In genomic region chr4:83535945-83536648, GRCh38 we compare ENCODE assay signal across 8 cellular contexts. TPM values are rescaled to one million over a fixed set of nuclear protein-coding genes. Genes with fewer than 3 reads are reported as not detected.
A peak's percentile ranks its signal among the peaks of the same experiment; 100 is the strongest.
DNase-seq lines count a peak whose midpoint lies in the region; ATAC-seq and TF ChIP-seq lines count a peak whose summit lies in the region.

Gene GPAT3 (plus strand): TSS chr4:83536108. CDS start chr4:83536623, 515 bp downstream.

- H2AFZ ChIP-seq in OCI-LY3 (ENCODE audit: low read depth, low read length): peak within 1 kb of the TSS; percentile 75

- H3K4me3 ChIP-seq in OCI-LY3 (ENCODE audit: low read length) (peak within 1 kb of the TSS; percentile 89), epithelial cell of proximal tubule (ENCODE audit: low read depth, low read length) (peak within 1 kb of the TSS; percentile 90)

- peaks cover 5% of the 10 kb centered on the region for H3K4me1 ChIP-seq in OCI-LY3 (ENCODE audit: low read length)

- no peaks in the 10 kb centered on the region for H3K9me3 Mint-ChIP-seq in activated T-cell treated with anti-CD3 and anti-CD28 coated beads, Interleukin-2, amount 50 U/mL, for 4 hours
- no peaks in the 10 kb centered on the region for H3K9me3 Mint-ChIP-seq in naive B cell
- no peaks in the 10 kb centered on the region for H3K9me3 Mint-ChIP-seq in stimulated activated effector memory CD8-positive, alpha-beta T cell treated with anti-CD3 and anti-CD28 coated beads, Interleukin-12 subunit alpha, Interleukin-12 subunit beta, amount 100 ng/mL, for 72 hours

- no peaks in the 10 kb centered on the region for H3K79me2 ChIP-seq in OCI-LY3 (ENCODE audit: low read length)

- peak within 1 kb of the TSS; percentile 72 for H3K9ac ChIP-seq in OCI-LY3 (ENCODE audit: low read length)

- H3K36me3 ChIP-seq in OCI-LY3 (replicated peaks; ENCODE audit: low read depth, low read length): no peaks in the 10 kb centered on the region

- peak within 1 kb of the TSS in 4 of 6 donors; percentile 19 to 85 (median 74) for H3K27ac Mint-ChIP-seq in naive B cell
- peak within 1 kb of the TSS; percentile 77 for H3K27ac Mint-ChIP-seq in stimulated activated effector memory CD8-positive, alpha-beta T cell treated with anti-CD3 and anti-CD28 coated beads, Interleukin-12 subunit alpha, Interleukin-12 subunit beta, amount 100 ng/mL, for 72 hours

- peak within 1 kb of the TSS; percentile 87 for H3K4me3 Mint-ChIP-seq in activated T-cell treated with anti-CD3 and anti-CD28 coated beads, Interleukin-2, amount 50 U/mL, for 4 hours
- peak within 1 kb of the TSS; percentile 89 to 95 (median 91) for H3K4me3 Mint-ChIP-seq in naive B cell
- peak within 1 kb of the TSS; percentile 94 for H3K4me3 Mint-ChIP-seq in stimulated activated effector memory CD8-positive, alpha-beta T cell treated with anti-CD3 and anti-CD28 coated beads, Interleukin-12 subunit alpha, Interleukin-12 subunit beta, amount 100 ng/mL, for 72 hours

- H3K9me3 ChIP-seq in OCI-LY3 (ENCODE audit: insufficient read depth, low read length): no peaks in the 10 kb centered on the region

- H3K27me3 Mint-ChIP-seq in activated T-cell treated with anti-CD3 and anti-CD28 coated beads, Interleukin-2, amount 50 U/mL, for 4 hours (ENCODE audit: low read depth): peaks cover 20% of the 10 kb centered on the region
- H3K27me3 Mint-ChIP-seq in naive B cell: peaks cover 32 to 51% (median 45%) of the 10 kb centered on the region in 3 donors

- ATAC-seq in GM18873 (IDR thresholded peaks at IDR 0.05; ENCODE audit: low FRiP score, unreplicated experiment): peak; percentile 67
- peak; percentile 57 for ATAC-seq in HG03103 (IDR thresholded peaks at IDR 0.05; ENCODE audit: low read depth, unreplicated experiment)
- ATAC-seq in activated T-cell treated with anti-CD3 and anti-CD28 coated beads, Interleukin-2, amount 50 U/mL, for 4 hours: peak; percentile 89 to 91
- ATAC-seq in naive B cell (ENCODE audit: low read depth in 2 of 2): peak; percentile 83
- peak; percentile 90 for ATAC-seq in stimulated activated effector memory CD8-positive, alpha-beta T cell treated with anti-CD3 and anti-CD28 coated beads, Interleukin-12 subunit alpha, Interleukin-12 subunit beta, amount 100 ng/mL, for 72 hours

- H3K4me2 ChIP-seq in OCI-LY3 (ENCODE audit: low read length): peak within 1 kb of the TSS; percentile 81

- peaks cover 23% of the 10 kb centered on the region for H3K4me1 Mint-ChIP-seq in activated T-cell treated with anti-CD3 and anti-CD28 coated beads, Interleukin-2, amount 50 U/mL, for 4 hours (ENCODE audit: low read depth)
- peaks cover 11 to 21% (median 20%) of the 10 kb centered on the region in 3 donors for H3K4me1 Mint-ChIP-seq in naive B cell
- H3K4me1 Mint-ChIP-seq in stimulated activated effector memory CD8-positive, alpha-beta T cell treated with anti-CD3 and anti-CD28 coated beads, Interleukin-12 subunit alpha, Interleukin-12 subunit beta, amount 100 ng/mL, for 72 hours: peaks cover 22% of the 10 kb centered on the region

- H3K27ac ChIP-seq in OCI-LY3 (ENCODE audit: low read length): no peak within 1 kb of the TSS

- DNase-seq in AG08396 (ENCODE audit: low spot score) (peak; percentile 88), epithelial cell of proximal tubule (ENCODE audit: low read depth) (no peak), naive B cell (peak; percentile 39)
- DNase-seq in activated T-cell treated with anti-CD3 and anti-CD28 coated beads, Interleukin-2, amount 50 U/mL, for 4 hours: peak; percentile 56
- DNase-seq in stimulated activated effector memory CD8-positive, alpha-beta T cell treated with anti-CD3 and anti-CD28 coated beads, Interleukin-12 subunit alpha, Interleukin-12 subunit beta, amount 100 ng/mL, for 72 hours (ENCODE audit: low spot score in 2 of 2): peak; percentile 46 to 79

- no peaks in the 10 kb centered on the region for H3K36me3 Mint-ChIP-seq in activated T-cell treated with anti-CD3 and anti-CD28 coated beads, Interleukin-2, amount 50 U/mL, for 4 hours (ENCODE audit: insufficient read depth)
- H3K36me3 Mint-ChIP-seq in naive B cell: no peaks in the 10 kb centered on the region
- H3K36me3 Mint-ChIP-seq in stimulated activated effector memory CD8-positive, alpha-beta T cell treated with anti-CD3 and anti-CD28 coated beads, Interleukin-12 subunit alpha, Interleukin-12 subunit beta, amount 100 ng/mL, for 72 hours: no peaks in the 10 kb centered on the region

- no peaks in the 10 kb centered on the region for H4K20me1 ChIP-seq in OCI-LY3 (ENCODE audit: insufficient read depth, low read length)

- no peak for TF ChIP-seq CTCF in OCI-LY3 (IDR thresholded peaks at IDR 0.05; ENCODE audit: low read depth, low read length)
- TF ChIP-seq CTCF in epithelial cell of proximal tubule (conservative IDR thresholded peaks at IDR 0.05; ENCODE audit: low read depth, low read length): no peak

- H3K27me3 ChIP-seq in OCI-LY3 (ENCODE audit: low read depth, low read length): peaks cover 18% of the 10 kb centered on the region

RNA-seq across cellular contexts. Expression of gene GPAT3, which starts in this region (rescaled TPM):
- 1 to 10 TPM; 2.1 to 4.5 (median 2.6) TPM for total RNA-seq in activated T-cell treated with anti-CD3 and anti-CD28 coated beads, Interleukin-2, amount 50 U/mL, for 4 hours
- total RNA-seq in epithelial cell of proximal tubule: 26.4 and 45.9 TPM in 2 replicates
- polyA plus RNA-seq in naive B cell (ENCODE audit: low read depth in 6 of 6): under 1 TPM in 1 of 6 donors, not detected in 5; 0.53 TPM

Comparison
In these comparisons a context has a peak if more than half of its experiments do, and no peak if none do; other contexts are left out.
1. Peak in DNase-seq and ATAC-seq in naive B cell; RNA of the gene not detected or under 1 TPM.